ENCODE assay signal across 11 cellular contexts in genomic region chr22:30265131-30265720, GRCh38. TPM values are rescaled to one million over a fixed set of nuclear protein-coding genes. Genes with fewer than 3 reads are reported as not detected.
DNase-seq lines count a peak whose midpoint lies in the region; ATAC-seq and TF ChIP-seq lines count a peak whose summit lies in the region.
"Had no signal": no experiment of that assay in that cellular context is flagged by ENCODE, and none has a peak within 500 bp of the region (broad histone marks: within the 10 kb centered on the region; RNA-seq: fewer than 3 reads in every experiment).

No MANE protein-coding gene starts in this region.

- H3K4me3 ChIP-seq in right lobe of liver = no peak overlapping the region

- ATAC-seq in stimulated activated naive CD8-positive, alpha-beta T cell treated with anti-CD3 and anti-CD28 coated beads, Interleukin-15, Interleukin-2, amounts not matched to agents 100 U/mL and 50 U/mL, for 24 hours = no peak
- ATAC-seq in T-helper 17 cell = no peak
- ATAC-seq in right lobe of liver = no peak

- H3K27me3 Mint-ChIP-seq in stimulated activated naive CD8-positive, alpha-beta T cell treated with anti-CD3 and anti-CD28 coated beads, Interleukin-15, Interleukin-2, amounts not matched to agents 100 ng/mL and 50 ng/mL, for 24 hours = no peaks in the 10 kb centered on the region
- H3K27me3 Mint-ChIP-seq in T-helper 17 cell = no peaks in the 10 kb centered on the region

- no peak for DNase-seq in stimulated activated naive CD8-positive, alpha-beta T cell treated with anti-CD3 and anti-CD28 coated beads, Interleukin-15, Interleukin-2, amounts not matched to agents 100 U/mL and 50 U/mL, for 24 hours
- DNase-seq in T-helper 17 cell (no peak), right lobe of liver (no peak), T1000 (lab: John Stamatoyannopoulos, UW) (no peak), KG1 (lab: John Stamatoyannopoulos, UW) (no peak), HuH-7 (ENCODE audit: low spot score) (no peak), 8988T (no peak)
- DNase-seq: midbrain, NCI-H2107 had no signal

- peaks cover 54% of the 10 kb centered on the region for H3K4me1 Mint-ChIP-seq in stimulated activated naive CD8-positive, alpha-beta T cell treated with anti-CD3 and anti-CD28 coated beads, Interleukin-15, Interleukin-2, amounts not matched to agents 100 ng/mL and 50 ng/mL, for 24 hours (ENCODE audit: low read depth)
- H3K4me1 Mint-ChIP-seq in T-helper 17 cell = peaks cover 55% of the 10 kb centered on the region

- H3K9me3 Mint-ChIP-seq in stimulated activated naive CD8-positive, alpha-beta T cell treated with anti-CD3 and anti-CD28 coated beads, Interleukin-15, Interleukin-2, amounts not matched to agents 100 ng/mL and 50 ng/mL, for 24 hours = no peaks in the 10 kb centered on the region

- H3K36me3 ChIP-seq in right lobe of liver = no peaks in the 10 kb centered on the region

- peak overlapping the region in 2 of 3 donors; percentile 59 to 65 for H3K27ac ChIP-seq in right lobe of liver

- intact Hi-C loops in right lobe of liver (cut with DNase I) = loop anchor here (5.0 to 10.0 kb wide), 2 partner anchors 117 to 120 kb away; partner anchors contain the start of gene RNF215 (in 1 of the 2)

- TF ChIP-seq CTCF in right lobe of liver (IDR thresholded peaks at IDR 0.05) = no peak

- H3K4me3 Mint-ChIP-seq in stimulated activated naive CD8-positive, alpha-beta T cell treated with anti-CD3 and anti-CD28 coated beads, Interleukin-15, Interleukin-2, amounts not matched to agents 100 ng/mL and 50 ng/mL, for 24 hours = peak overlapping the region; percentile 89
- peak overlapping the region; percentile 96 for H3K4me3 Mint-ChIP-seq in T-helper 17 cell

- no peaks in the 10 kb centered on the region for H3K27me3 ChIP-seq in right lobe of liver

- H3K9me3 ChIP-seq in T-helper 17 cell (ENCODE audit: control insufficient read depth, low read length, poor library complexity, severe bottlenecking) (no peaks in the 10 kb centered on the region), right lobe of liver (no peaks in the 10 kb centered on the region)

- H3K36me3 Mint-ChIP-seq in stimulated activated naive CD8-positive, alpha-beta T cell treated with anti-CD3 and anti-CD28 coated beads, Interleukin-15, Interleukin-2, amounts not matched to agents 100 ng/mL and 50 ng/mL, for 24 hours (ENCODE audit: low read depth) = peaks cover 43% of the 10 kb centered on the region
- no peaks in the 10 kb centered on the region for H3K36me3 Mint-ChIP-seq in T-helper 17 cell (ENCODE audit: low read depth)

- TF ChIP-seq POLR2A in right lobe of liver (IDR thresholded peaks at IDR 0.05) = no peak

- H3K27ac Mint-ChIP-seq in stimulated activated naive CD8-positive, alpha-beta T cell treated with anti-CD3 and anti-CD28 coated beads, Interleukin-15, Interleukin-2, amounts not matched to agents 100 ng/mL and 50 ng/mL, for 24 hours = peak overlapping the region; percentile 98
- peak overlapping the region; percentile 96 for H3K27ac Mint-ChIP-seq in T-helper 17 cell

- no peaks in the 10 kb centered on the region for H3K4me1 ChIP-seq in right lobe of liver

- WGBS in right lobe of liver (ENCODE audit: insufficient coverage, low coverage, low lambda C conversion rate, missing lambda C conversion rate) = no CpG with 5 or more reads among the region's 9 CpGs

RNA-seq across cellular contexts. Expression of gene OSM, which starts 1.4 kb away (rescaled TPM):
- 10 to 100 TPM; 29.1 to 35.2 TPM for total RNA-seq in T-helper 17 cell
- total RNA-seq in right lobe of liver = under 1 TPM in 4 of 6 experiments, not detected in 2; 0.10 to 0.75 (median 0.19) TPM
- total RNA-seq: dermis microvascular lymphatic vessel endothelial cell had no signal

RNA-seq across cellular contexts. Expression of gene LIF, which starts 18.7 kb away (rescaled TPM):
- 1 to 10 TPM; 1.8 to 5.3 TPM for total RNA-seq in T-helper 17 cell
- total RNA-seq in right lobe of liver = 1 to 10 TPM in 3 of 6 experiments, under 1 TPM in 1, not detected in 2; 0.15 to 2.0 (median 1.6) TPM

RNA-seq across cellular contexts. Expression of gene CASTOR1, which starts 24.1 kb away (rescaled TPM):
- total RNA-seq in T-helper 17 cell (10 to 100 TPM; 10.6 to 12.4 TPM), right lobe of liver (1 to 10 TPM in 5 of 6 experiments, under 1 TPM in 1; 0.86 to 8.6 (median 4.0) TPM)

Comparison
In these comparisons a context has a peak if more than half of its experiments do, and no peak if none do; other contexts are left out.
1. RNA of gene OSM, which starts 1.4 kb away (total RNA-seq): 29.1 to 35.2 TPM in T-helper 17 cell; 0.10 to 0.75 TPM in right lobe of liver; every median in the first group is over 10 times any median in the second.